ENCODE assay signal across 9 cellular contexts in genomic region chr2:26765475-26766200, GRCh38. TPM values are rescaled to one million over a fixed set of nuclear protein-coding genes. Genes with fewer than 3 reads are reported as not detected.
A peak's percentile ranks its signal among the peaks of the same experiment; 100 is the strongest.
DNase-seq lines count a peak whose midpoint lies in the region; ATAC-seq and TF ChIP-seq lines count a peak whose summit lies in the region.
"Had no signal": no experiment of that assay in that cellular context is flagged by ENCODE, and none has a peak within 500 bp of the region (broad histone marks: within the 10 kb centered on the region; RNA-seq: fewer than 3 reads in every experiment).

No MANE protein-coding gene starts in this region.

- H3K27me3 Mint-ChIP-seq in activated naive CD4-positive, alpha-beta T cell treated with anti-CD3 and anti-CD28 coated beads for 36 hours (ENCODE audit: low read depth), result no peaks in the 10 kb centered on the region
- no peaks in the 10 kb centered on the region for H3K27me3 Mint-ChIP-seq in activated naive CD8-positive, alpha-beta T cell treated with anti-CD3 and anti-CD28 coated beads, Interleukin-2, amount 50 U/mL, for 24 hours

- no peaks in the 10 kb centered on the region for H3K36me3 Mint-ChIP-seq in activated naive CD4-positive, alpha-beta T cell treated with anti-CD3 and anti-CD28 coated beads for 36 hours (ENCODE audit: low read depth)
- H3K36me3 Mint-ChIP-seq in activated naive CD8-positive, alpha-beta T cell treated with anti-CD3 and anti-CD28 coated beads, Interleukin-2, amount 50 U/mL, for 24 hours (ENCODE audit: low read depth), result no peaks in the 10 kb centered on the region

- H3K4me3 ChIP-seq in right lobe of liver (peak overlapping the region; percentile 75 to 92 (median 88)), thyroid gland (replicated peaks in 1 of 3) (peak overlapping the region in 1 of 3 donors; percentile 57)

- H3K27ac ChIP-seq in right lobe of liver, result peak overlapping the region in 1 of 3 donors; percentile 76
- H3K27ac ChIP-seq in thyroid gland, result peak overlapping the region; percentile 94 to 97 (median 95)

- intact Hi-C loops in activated naive CD4-positive, alpha-beta T cell treated with anti-CD3 and anti-CD28 coated beads for 36 hours (cut with micrococcal nuclease), result no loop called here
- intact Hi-C loops in right lobe of liver (cut with DNase I) (no loop called here), thyroid gland (cut with DNase I) (no loop called here), left colon (cut with DNase I, micrococcal nuclease) (no loop called here)

- TF ChIP-seq CTCF in right lobe of liver (IDR thresholded peaks at IDR 0.05) (no peak), thyroid gland (IDR thresholded peaks at IDR 0.05) (no peak)

- WGBS in right lobe of liver (ENCODE audit: insufficient coverage, low coverage, low lambda C conversion rate, missing lambda C conversion rate), result 80% methylated on average over 1 of the region's 10 CpGs
- WGBS in thyroid gland, 2 donors, result 91 to 93% methylated on average over 10 of the region's 10 CpGs

- H3K9me3 ChIP-seq in right lobe of liver, result no peaks in the 10 kb centered on the region
- no peaks in the 10 kb centered on the region for H3K9me3 ChIP-seq in thyroid gland

- no peak for ATAC-seq in activated naive CD8-positive, alpha-beta T cell treated with anti-CD3 and anti-CD28 coated beads, Interleukin-2, amount 50 U/mL, for 24 hours
- ATAC-seq in right lobe of liver (no peak), left colon (no peak), HG03095 (IDR thresholded peaks at IDR 0.05; ENCODE audit: unreplicated experiment) (no peak), HG02763 (IDR thresholded peaks at IDR 0.05; ENCODE audit: unreplicated experiment) (no peak)

- CTCF ChIA-PET in activated naive CD4-positive, alpha-beta T cell treated with anti-CD3 and anti-CD28 coated beads for 36 hours (lab: Charles Lee), result no interaction called here

- H3K9me3 Mint-ChIP-seq in activated naive CD4-positive, alpha-beta T cell treated with anti-CD3 and anti-CD28 coated beads for 36 hours, result no peaks in the 10 kb centered on the region
- H3K9me3 Mint-ChIP-seq in activated naive CD8-positive, alpha-beta T cell treated with anti-CD3 and anti-CD28 coated beads, Interleukin-2, amount 50 U/mL, for 24 hours, result no peaks in the 10 kb centered on the region

- H3K36me3 ChIP-seq in right lobe of liver (no peaks in the 10 kb centered on the region), thyroid gland (no peaks in the 10 kb centered on the region)

- TF ChIP-seq POLR2A in right lobe of liver (IDR thresholded peaks at IDR 0.05) (no peak), thyroid gland (IDR thresholded peaks at IDR 0.05) (no peak)

- H3K27me3 ChIP-seq in right lobe of liver (no peaks in the 10 kb centered on the region), thyroid gland (no peaks in the 10 kb centered on the region)

- no peak for DNase-seq in activated naive CD4-positive, alpha-beta T cell treated with anti-CD3 and anti-CD28 coated beads for 36 hours
- DNase-seq in activated naive CD4-positive, alpha-beta T cell treated with Interleukin-2 at 50 U/mL for 16 hours, result no peak
- no peak for DNase-seq in activated naive CD8-positive, alpha-beta T cell treated with anti-CD3 and anti-CD28 coated beads, Interleukin-2, amount 50 U/mL, for 24 hours
- DNase-seq in right lobe of liver, result no peak
- no peak for DNase-seq in thyroid gland
- DNase-seq in left colon, result no peak
- DNase-seq: NCI-H446 treated with DMSO at 0.1 percent for 48 hours had no signal

- H3K4me3 Mint-ChIP-seq in activated naive CD4-positive, alpha-beta T cell treated with anti-CD3 and anti-CD28 coated beads for 36 hours, result peak overlapping the region; percentile 91
- peak overlapping the region; percentile 89 for H3K4me3 Mint-ChIP-seq in activated naive CD8-positive, alpha-beta T cell treated with anti-CD3 and anti-CD28 coated beads, Interleukin-2, amount 50 U/mL, for 24 hours

- H3K4me1 Mint-ChIP-seq in activated naive CD4-positive, alpha-beta T cell treated with anti-CD3 and anti-CD28 coated beads for 36 hours (ENCODE audit: low read depth), result peaks cover 51% of the 10 kb centered on the region
- H3K4me1 Mint-ChIP-seq in activated naive CD8-positive, alpha-beta T cell treated with anti-CD3 and anti-CD28 coated beads, Interleukin-2, amount 50 U/mL, for 24 hours, result peaks cover 42% of the 10 kb centered on the region

- peak overlapping the region; percentile 81 for H3K27ac Mint-ChIP-seq in activated naive CD4-positive, alpha-beta T cell treated with anti-CD3 and anti-CD28 coated beads for 36 hours
- no peak overlapping the region for H3K27ac Mint-ChIP-seq in activated naive CD8-positive, alpha-beta T cell treated with anti-CD3 and anti-CD28 coated beads, Interleukin-2, amount 50 U/mL, for 24 hours

- peaks cover 0 to 49% (median 22%) of the 10 kb centered on the region in 4 donors for H3K4me1 ChIP-seq in right lobe of liver
- H3K4me1 ChIP-seq in thyroid gland, result peaks cover 59 to 71% of the 10 kb centered on the region in 2 donors

RNA-seq across cellular contexts. Expression of gene SLC35F6, which starts 1.6 kb away (rescaled TPM):
- 1 to 10 TPM; 2.0 to 2.7 TPM for total RNA-seq in activated naive CD4-positive, alpha-beta T cell treated with anti-CD3 and anti-CD28 coated beads for 36 hours
- total RNA-seq in right lobe of liver (10 to 100 TPM; 14.2 to 73.9 (median 27.2) TPM), thyroid gland (10 to 100 TPM; 73.1 to 91.2 (median 80.7) TPM), left colon (10 to 100 TPM; 29.6 to 32.1 TPM)

RNA-seq across cellular contexts. Expression of gene CENPA, which starts 20.2 kb away (rescaled TPM):
- total RNA-seq in activated naive CD4-positive, alpha-beta T cell treated with anti-CD3 and anti-CD28 coated beads for 36 hours, result 10 to 100 TPM; 42.9 to 43.6 TPM
- total RNA-seq in right lobe of liver (1 to 10 TPM in 1 of 6 experiments, under 1 TPM in 4, not detected in 1; 0.18 to 1.3 (median 0.56) TPM), thyroid gland (under 1 TPM in 1 of 4 donors, not detected in 3; 0.67 TPM), left colon (1 to 10 TPM; 1.5 to 6.5 TPM)

Comparison
In these comparisons a context has a peak if more than half of its experiments do, and no peak if none do; other contexts are left out.
1. RNA of gene SLC35F6, which starts 1.6 kb away (total RNA-seq): 73.1 to 91.2 TPM in thyroid gland, 29.6 to 32.1 TPM in left colon and 14.2 to 73.9 TPM in right lobe of liver; 2.0 to 2.7 TPM in activated naive CD4-positive, alpha-beta T cell treated with anti-CD3 and anti-CD28 coated beads for 36 hours; every median in the first group is over 4 times any median in the second.
2. RNA of gene CENPA, which starts 20.2 kb away (total RNA-seq): 42.9 to 43.6 TPM in activated naive CD4-positive, alpha-beta T cell treated with anti-CD3 and anti-CD28 coated beads for 36 hours; 1.5 to 6.5 TPM in left colon, 0.18 to 1.3 TPM in right lobe of liver and 0.67 TPM in thyroid gland; every median in the first group is over 4 times any median in the second.